ENCODE assay signal across 8 cellular contexts in genomic region chr12:74412607-74413230, GRCh38.
DNase-seq lines count a peak whose midpoint lies in the region; ATAC-seq and TF ChIP-seq lines count a peak whose summit lies in the region.

No MANE protein-coding gene starts in this region.

- H3K9me3 Mint-ChIP-seq in HFFc6 = no peaks in the 10 kb centered on the region

- H3K27ac ChIP-seq in substantia nigra (ENCODE audit: low read depth, low read length, poor library complexity, severe bottlenecking) = no peak overlapping the region

- peak; percentile 82 for TF ChIP-seq CTCF in HFFc6 (IDR thresholded peaks at IDR 0.05)

- H3K36me3 Mint-ChIP-seq in HFFc6 (ENCODE audit: low read depth) = no peaks in the 10 kb centered on the region

- intact Hi-C loops in posterior cingulate gyrus (cut with DNase I) = loop anchor here (5.0 to 10.0 kb wide), 4 partner anchors 232 to 475 kb away; no protein-coding TSS in a partner anchor

- peak; percentile 11 for DNase-seq in CD1c-positive myeloid dendritic cell (ENCODE audit: extremely low spot score)
- DNase-seq in HFFc6 = peak; percentile 13
- peak; percentile 10 for DNase-seq in SW480 (ENCODE audit: low spot score)
- peak; percentile 40 for DNase-seq in kidney tubule cell (ENCODE audit: low spot score)
- DNase-seq in substantia nigra (lab: John Stamatoyannopoulos, UW) = no peak
- DNase-seq in middle frontal gyrus (ENCODE audit: extremely low spot score, low spot score) = no peak
- DNase-seq in posterior cingulate gyrus = no peak

- ATAC-seq in HG03571 (IDR thresholded peaks at IDR 0.05; ENCODE audit: unreplicated experiment) = no peak

- no peak overlapping the region for H3K4me3 Mint-ChIP-seq in HFFc6

- no peak overlapping the region for H3K27ac Mint-ChIP-seq in HFFc6

- H3K4me1 Mint-ChIP-seq in HFFc6 (ENCODE audit: low read depth) = peaks cover 7% of the 10 kb centered on the region; the same call in 1 of the 2 replicates

- H3K27me3 Mint-ChIP-seq in HFFc6 (ENCODE audit: insufficient read depth) = no peaks in the 10 kb centered on the region

Comparison
In these comparisons a context has a peak if more than half of its experiments do, and no peak if none do; other contexts are left out.
1. DNase-seq: peak in CD1c-positive myeloid dendritic cell (single experiment), HFFc6 (single experiment), SW480 (single experiment) and kidney tubule cell (single experiment); none in substantia nigra (0 of 49), middle frontal gyrus (single experiment) and posterior cingulate gyrus (0 of 10).